Comparison of ENCODE assay signal across 28 cellular contexts in genomic region chr2:133484106-133484505, GRCh38.
A peak's percentile ranks its signal among the peaks of the same experiment; 100 is the strongest.
DNase-seq lines count a peak whose midpoint lies in the region; ATAC-seq and TF ChIP-seq lines count a peak whose summit lies in the region.
"Had no signal": no experiment of that assay in that cellular context is flagged by ENCODE, and none has a peak within 500 bp of the region (broad histone marks: within the 10 kb centered on the region; RNA-seq: fewer than 3 reads in every experiment).

No MANE protein-coding gene starts in this region.

- no peak overlapping the region for H2AFZ ChIP-seq in trophoblast cell (ENCODE audit: insufficient read depth, low read length, poor library complexity)
- H2AFZ ChIP-seq: parathyroid adenoma had no signal

- no peaks in the 10 kb centered on the region for H3K9me3 ChIP-seq in MG63
- no peaks in the 10 kb centered on the region for H3K9me3 ChIP-seq in trophoblast cell (ENCODE audit: insufficient read depth, low read depth, low read length)
- H3K9me3 ChIP-seq: right atrium auricular region, testis had no signal

- H2BK5ac ChIP-seq in trophoblast cell (ENCODE audit: low read depth, low read length, poor library complexity) = no peak overlapping the region

- ATAC-seq in foreskin keratinocyte = peak; percentile 41
- no peak for ATAC-seq in stimulated activated memory B cell treated with anti-CD40 and anti-IgM and Interleukin-4, amounts not matched to agents 10 μg/mL and 1 μg/mL and 100 μg/mL, for 72 hours
- ATAC-seq: T-cell had no signal

- H3K27ac ChIP-seq in foreskin keratinocyte (peak overlapping the region; percentile 29), trophoblast cell (ENCODE audit: low read depth, low read length) (no peak overlapping the region)
- H3K27ac ChIP-seq: dorsolateral prefrontal cortex, parathyroid adenoma, right atrium auricular region, testis had no signal

- H3K36me3 Mint-ChIP-seq in glutamatergic neuron (ENCODE audit: unreplicated experiment) = no peaks in the 10 kb centered on the region
- no peaks in the 10 kb centered on the region for H3K36me3 Mint-ChIP-seq in stimulated activated memory B cell treated with anti-CD40 and anti-IgM and Interleukin-4, amounts not matched to agents 10 μg/mL and 1 μg/mL and 100 μg/mL, for 72 hours
- H3K36me3 Mint-ChIP-seq: activated naive CD8-positive, alpha-beta T cell treated with anti-CD3 and anti-CD28 coated beads for 36 hours; T-cell had no signal

- no peak overlapping the region for H4K12ac ChIP-seq in trophoblast cell (ENCODE audit: low read depth, low read length)

- H3K4me1 ChIP-seq in foreskin keratinocyte = peaks cover 10% of the 10 kb centered on the region
- H3K4me1 ChIP-seq in trophoblast cell (ENCODE audit: control insufficient read depth in 1 of 2, insufficient read depth in 2 of 2, low read length in 2 of 2) = no peaks in the 10 kb centered on the region
- H3K4me1 ChIP-seq: parathyroid adenoma, right atrium auricular region, testis had no signal

- WGBS in trophoblast cell (ENCODE audit: extremely low coverage, insufficient coverage, insufficient read length) = no CpG with 5 or more reads among the region's 3 CpGs

- no peaks in the 10 kb centered on the region for H3K36me3 ChIP-seq in MG63
- H3K36me3 ChIP-seq in trophoblast cell (ENCODE audit: control insufficient read depth in 1 of 2, insufficient read depth in 2 of 2, low read length in 2 of 2) = no peaks in the 10 kb centered on the region
- H3K36me3 ChIP-seq: right atrium auricular region had no signal

- TF ChIP-seq CTCF in foreskin keratinocyte (conservative IDR thresholded peaks at IDR 0.05) (no peak), glutamatergic neuron (IDR thresholded peaks at IDR 0.05; ENCODE audit: partially characterized antibody, unreplicated experiment) (no peak)

- H3K27ac Mint-ChIP-seq in glutamatergic neuron (ENCODE audit: unreplicated experiment) = no peak overlapping the region
- no peak overlapping the region for H3K27ac Mint-ChIP-seq in stimulated activated memory B cell treated with anti-CD40 and anti-IgM and Interleukin-4, amounts not matched to agents 10 μg/mL and 1 μg/mL and 100 μg/mL, for 72 hours
- H3K27ac Mint-ChIP-seq: activated naive CD8-positive, alpha-beta T cell treated with anti-CD3 and anti-CD28 coated beads for 36 hours; CD4-positive, alpha-beta T cell; T-cell had no signal

- H3K27me3 ChIP-seq in MG63 = no peaks in the 10 kb centered on the region
- H3K27me3 ChIP-seq in foreskin keratinocyte = no peaks in the 10 kb centered on the region
- no peaks in the 10 kb centered on the region for H3K27me3 ChIP-seq in trophoblast cell (ENCODE audit: insufficient read depth, low read length)
- H3K27me3 ChIP-seq: dorsolateral prefrontal cortex, right atrium auricular region, testis had no signal

- no peaks in the 10 kb centered on the region for H3K79me2 ChIP-seq in trophoblast cell (ENCODE audit: control insufficient read depth, insufficient read depth, low read length, poor library complexity)
- H3K79me2 ChIP-seq: parathyroid adenoma had no signal

- H3K18ac ChIP-seq in trophoblast cell (ENCODE audit: low read length) = no peak overlapping the region

- H3K4me3 Mint-ChIP-seq in glutamatergic neuron (ENCODE audit: unreplicated experiment) = no peak overlapping the region
- no peak overlapping the region for H3K4me3 Mint-ChIP-seq in stimulated activated memory B cell treated with anti-CD40 and anti-IgM and Interleukin-4, amounts not matched to agents 10 μg/mL and 1 μg/mL and 100 μg/mL, for 72 hours
- H3K4me3 Mint-ChIP-seq: activated naive CD8-positive, alpha-beta T cell treated with anti-CD3 and anti-CD28 coated beads for 36 hours; CD4-positive, alpha-beta T cell; T-cell had no signal

- H3K9me3 Mint-ChIP-seq in glutamatergic neuron (ENCODE audit: unreplicated experiment) = no peaks in the 10 kb centered on the region
- peaks cover 3% of the 10 kb centered on the region for H3K9me3 Mint-ChIP-seq in stimulated activated memory B cell treated with anti-CD40 and anti-IgM and Interleukin-4, amounts not matched to agents 10 μg/mL and 1 μg/mL and 100 μg/mL, for 72 hours
- H3K9me3 Mint-ChIP-seq: activated naive CD8-positive, alpha-beta T cell treated with anti-CD3 and anti-CD28 coated beads for 36 hours had no signal

- H2AK5ac ChIP-seq in trophoblast cell (ENCODE audit: low read length) = no peak overlapping the region

- H3K23ac ChIP-seq in trophoblast cell (ENCODE audit: low read length) = no peak overlapping the region

- no peak overlapping the region for H3K9ac ChIP-seq in trophoblast cell (ENCODE audit: low read length)
- H3K9ac ChIP-seq: parathyroid adenoma had no signal

- H4K8ac ChIP-seq in trophoblast cell (ENCODE audit: low read depth, low read length) = no peak overlapping the region

- H4K91ac ChIP-seq in trophoblast cell (ENCODE audit: low read depth, low read length) = no peak overlapping the region

- no peak overlapping the region for H3K4me3 ChIP-seq in MG63
- no peak overlapping the region for H3K4me3 ChIP-seq in trophoblast cell (ENCODE audit: low read depth, low read length)
- H3K4me3 ChIP-seq: dorsolateral prefrontal cortex, right atrium auricular region, testis had no signal

- H3K4me1 Mint-ChIP-seq in glutamatergic neuron (ENCODE audit: low read depth, unreplicated experiment) = peaks cover 2% of the 10 kb centered on the region
- H3K4me1 Mint-ChIP-seq in stimulated activated memory B cell treated with anti-CD40 and anti-IgM and Interleukin-4, amounts not matched to agents 10 μg/mL and 1 μg/mL and 100 μg/mL, for 72 hours = no peaks in the 10 kb centered on the region
- H3K4me1 Mint-ChIP-seq: activated naive CD8-positive, alpha-beta T cell treated with anti-CD3 and anti-CD28 coated beads for 36 hours; T-cell had no signal

- H3K79me1 ChIP-seq in trophoblast cell (ENCODE audit: low read length) = no peaks in the 10 kb centered on the region

- no peak overlapping the region for H3K4ac ChIP-seq in trophoblast cell (ENCODE audit: low read depth, low read length)

- DNase-seq in AG08395 (ENCODE audit: low spot score) (peak; percentile 82), ELR (ENCODE audit: low read depth) (peak; percentile 28), MG63 (peak; percentile 9), foreskin keratinocyte (peak in 1 of 2 donors; percentile 67), trophoblast cell (no peak), glutamatergic neuron (no peak), ureter (ENCODE audit: low spot score) (no peak)
- DNase-seq: activated CD4-positive, alpha-beta T cell treated with anti-CD3 and anti-CD28 coated beads, Interleukin-2, amount 50 U/mL, for 48 hours; activated naive CD8-positive, alpha-beta T cell treated with anti-CD3 and anti-CD28 coated beads for 36 hours; CD4-positive, alpha-beta T cell; cerebellar nuclear complex; dorsolateral prefrontal cortex; foreskin melanocyte; GF-D8; islet precursor cell; NCI-H1105 treated with DMSO at 0.1 percent for 48 hours; NCI-H2081; NCI-H345; NCI-H82; OCI-M1; stimulated activated CD4-positive, alpha-beta T cell treated with anti-CD3 and anti-CD28 coated beads, Interleukin-12 subunit alpha, Interleukin-12 subunit beta, amount 100 ng/mL, for 4 hours; stimulated activated CD4-positive, alpha-beta T cell treated with anti-CD3 and anti-CD28 coated beads, Interleukin-4, amount 100 ng/mL, for 24 hours; stimulated activated naive CD4-positive, alpha-beta T cell treated with Interleukin-2 at 50 U/mL for 16 hours; T-cell; testis had no signal

- H3K27me3 Mint-ChIP-seq in glutamatergic neuron (ENCODE audit: unreplicated experiment) = no peaks in the 10 kb centered on the region
- peaks cover 22% of the 10 kb centered on the region for H3K27me3 Mint-ChIP-seq in stimulated activated memory B cell treated with anti-CD40 and anti-IgM and Interleukin-4, amounts not matched to agents 10 μg/mL and 1 μg/mL and 100 μg/mL, for 72 hours
- H3K27me3 Mint-ChIP-seq: CD4-positive, alpha-beta T cell had no signal

- no peak overlapping the region for H2BK120ac ChIP-seq in trophoblast cell (ENCODE audit: insufficient read depth, low read length, poor library complexity)

- no peak overlapping the region for H3K14ac ChIP-seq in trophoblast cell (ENCODE audit: low read length)

- H2BK12ac ChIP-seq in trophoblast cell (ENCODE audit: low read length) = no peak overlapping the region

- H3K4me2 ChIP-seq in trophoblast cell (ENCODE audit: low read length) = no peak overlapping the region

Comparison
In these comparisons a context has a peak if more than half of its experiments do, and no peak if none do; other contexts are left out.
1. DNase-seq: peak in AG08395 (single experiment), ELR (single experiment) and MG63 (single experiment); none in trophoblast cell (0 of 2), glutamatergic neuron (single experiment) and ureter (single experiment).